33 cellular contexts compared by ENCODE assay signal in genomic region chr11:44536779-44537516, GRCh38.
"Had no signal": no experiment of that assay in that cellular context is flagged by ENCODE, and none has a peak within 500 bp of the region (broad histone marks: within the 10 kb centered on the region; RNA-seq: fewer than 3 reads in every experiment).

No MANE protein-coding gene starts in this region.

- H3K4me3 Mint-ChIP-seq: activated B cell treated with CpG ODN at 0.5 μM for 24 hours; activated CD4-positive, alpha-beta memory T cell treated with anti-CD3 and anti-CD28 coated beads for 36 hours; activated naive CD8-positive, alpha-beta T cell treated with anti-CD3 and anti-CD28 coated beads for 36 hours; activated T-cell treated with anti-CD3 and anti-CD28 coated beads, Interleukin-2, amount 50 U/mL, for 72 hours; activated T-helper 17 cell treated with anti-CD3 and anti-CD28 coated beads, Interleukin-2, amount 50 U/mL, for 72 hours had no signal

- H3K9me3 ChIP-seq: SJSA1 had no signal

- H3K4me1 ChIP-seq: SJSA1 had no signal

- H3K4me3 ChIP-seq: SJSA1 had no signal

- DNase-seq: activated B cell treated with CpG ODN at 0.5 μM for 24 hours; activated CD4-positive, alpha-beta memory T cell treated with anti-CD3 and anti-CD28 coated beads for 36 hours; activated CD4-positive, alpha-beta T cell treated with anti-CD3 and anti-CD28 coated beads for 4 hours; activated CD4-positive, alpha-beta T cell treated with anti-CD3 and anti-CD28 coated beads, Interleukin-2, amount 50 U/mL, for 1 hour; activated CD4-positive, CD25-positive, alpha-beta regulatory T cell treated with anti-CD3 and anti-CD28 coated beads, Interleukin-2, amount 50 U/mL, for 72 hours; activated effector memory CD4-positive, alpha-beta T cell treated with anti-CD3 and anti-CD28 coated beads, Interleukin-2, amount 50 U/mL, for 16 hours; activated naive CD4-positive, alpha-beta T cell; activated naive CD4-positive, alpha-beta T cell treated with anti-CD3 and anti-CD28 coated beads, Interleukin-2, amount 50 U/mL, for 16 hours; activated naive CD8-positive, alpha-beta T cell treated with anti-CD3 and anti-CD28 coated beads for 36 hours; activated T-cell treated with anti-CD3 and anti-CD28 coated beads, Interleukin-2, amount 50 U/mL, for 1 hour; activated T-cell treated with anti-CD3 and anti-CD28 coated beads, Interleukin-2, amount 50 U/mL, for 72 hours; amniotic stem cell; aorta; brain microvascular endothelial cell; Karpas-422; KBM-7; NCI-H1105; NCI-H1417 treated with DMSO at 0.1 percent for 48 hours; NCI-H187 treated with DMSO at 0.1 percent for 48 hours; NCI-H2081; NCI-H226; NCI-H446 treated with DMSO at 0.1 percent for 48 hours; NCI-H524; NCI-H69; NCI-H82; SHP77 treated with DMSO at 0.1 percent for 48 hours; SW 1271; T-helper 1 cell; T-helper 2 cell; T-helper 9 cell had no signal

- H3K27ac ChIP-seq: brain microvascular endothelial cell, SJSA1, VCaP had no signal

- H3K9me3 Mint-ChIP-seq: activated B cell treated with CpG ODN at 0.5 μM for 24 hours; activated CD4-positive, alpha-beta memory T cell treated with anti-CD3 and anti-CD28 coated beads for 36 hours; activated naive CD8-positive, alpha-beta T cell treated with anti-CD3 and anti-CD28 coated beads for 36 hours; activated T-cell treated with anti-CD3 and anti-CD28 coated beads, Interleukin-2, amount 50 U/mL, for 72 hours; activated T-helper 17 cell treated with anti-CD3 and anti-CD28 coated beads, Interleukin-2, amount 50 U/mL, for 72 hours had no signal

- H3K36me3 Mint-ChIP-seq: activated CD4-positive, alpha-beta memory T cell treated with anti-CD3 and anti-CD28 coated beads for 36 hours; activated naive CD8-positive, alpha-beta T cell treated with anti-CD3 and anti-CD28 coated beads for 36 hours had no signal

- H3K36me3 ChIP-seq: brain microvascular endothelial cell, SJSA1 had no signal

- H3K4me1 Mint-ChIP-seq: activated naive CD8-positive, alpha-beta T cell treated with anti-CD3 and anti-CD28 coated beads for 36 hours; activated T-helper 17 cell treated with anti-CD3 and anti-CD28 coated beads, Interleukin-2, amount 50 U/mL, for 72 hours had no signal

- H3K27me3 Mint-ChIP-seq: activated naive CD8-positive, alpha-beta T cell treated with anti-CD3 and anti-CD28 coated beads for 36 hours had no signal

- H3K27me3 ChIP-seq: brain microvascular endothelial cell, SJSA1 had no signal

- H3K27ac Mint-ChIP-seq: activated B cell treated with CpG ODN at 0.5 μM for 24 hours; activated CD4-positive, alpha-beta memory T cell treated with anti-CD3 and anti-CD28 coated beads for 36 hours; activated naive CD8-positive, alpha-beta T cell treated with anti-CD3 and anti-CD28 coated beads for 36 hours; activated T-cell treated with anti-CD3 and anti-CD28 coated beads, Interleukin-2, amount 50 U/mL, for 72 hours; activated T-helper 17 cell treated with anti-CD3 and anti-CD28 coated beads, Interleukin-2, amount 50 U/mL, for 72 hours had no signal

- ATAC-seq: activated T-cell treated with anti-CD3 and anti-CD28 coated beads, Interleukin-2, amount 50 U/mL, for 72 hours; activated T-helper 17 cell treated with anti-CD3 and anti-CD28 coated beads, Interleukin-2, amount 50 U/mL, for 72 hours had no signal
